ENCODE assay signal across 8 cellular contexts in genomic region chr2:119223521-119224390, GRCh38. TPM values are rescaled to one million over a fixed set of nuclear protein-coding genes. Genes with fewer than 3 reads are reported as not detected.
DNase-seq lines count a peak whose midpoint lies in the region; ATAC-seq and TF ChIP-seq lines count a peak whose summit lies in the region.

Gene STEAP3, plus strand, starts transcription at chr2:119223834. Its CDS starts 7,179 bp downstream, at chr2:119231013.

- TF ChIP-seq POLR2A in prostate gland (IDR thresholded peaks at IDR 0.05), result peak; percentile 58

- H3K4me3 ChIP-seq in right cardiac atrium (ENCODE audit: low read length) (peak within 1 kb of the TSS; percentile 73), prostate gland (peak within 1 kb of the TSS; percentile 53 to 62)

- ATAC-seq in GM18873 (IDR thresholded peaks at IDR 0.05; ENCODE audit: low FRiP score, unreplicated experiment), result peak; percentile 60
- ATAC-seq in HG03025 (IDR thresholded peaks at IDR 0.05; ENCODE audit: low FRiP score, unreplicated experiment), result peak; percentile 70
- ATAC-seq in right cardiac atrium, result peak; percentile 93 to 97

- H3K9me3 ChIP-seq in right cardiac atrium (ENCODE audit: control insufficient read depth, low read length) (no peaks in the 10 kb centered on the region), prostate gland (no peaks in the 10 kb centered on the region)

- H3K4me1 ChIP-seq in right cardiac atrium (ENCODE audit: control insufficient read depth, insufficient read depth, low read length), result peaks cover 2% of the 10 kb centered on the region
- H3K4me1 ChIP-seq in prostate gland (replicated peaks), result peaks cover 5% of the 10 kb centered on the region

- intact Hi-C loops in right cardiac atrium (cut with DNase I), result loop anchor here in 2 of 4 donors (10.0 kb wide), 1 partner anchor 61 kb away; no protein-coding TSS in a partner anchor
- intact Hi-C loops in prostate gland (cut with DNase I), result loop anchor here (5.0 kb wide), 1 partner anchor 39 kb away; no protein-coding TSS in a partner anchor

- H3K36me3 ChIP-seq in prostate gland, result no peaks in the 10 kb centered on the region

- TF ChIP-seq CTCF in prostate gland (IDR thresholded peaks at IDR 0.05), result no peak

- H3K27me3 ChIP-seq in right cardiac atrium (ENCODE audit: control insufficient read depth, insufficient read depth) (no peaks in the 10 kb centered on the region), prostate gland (replicated peaks; ENCODE audit: insufficient read depth) (no peaks in the 10 kb centered on the region)

- 0 to 1% (median 1%) methylated on average over 59 to 89 of the region's 89 CpGs for WGBS in adipose tissue, 3 donors
- WGBS in right cardiac atrium, result under 1% methylated on average over 89 of the region's 89 CpGs
- 0% methylated on average over 37 of the region's 89 CpGs for WGBS in prostate gland

- DNase-seq in CMK (ENCODE audit: low read depth), result peak; percentile 61
- DNase-seq in NCI-H2227 (lab: John Stamatoyannopoulos, UW; ENCODE audit: unreplicated experiment), result peak; percentile 71
- peak; percentile 88 to 95 (median 92) for DNase-seq in right cardiac atrium
- peak; percentile 62 for DNase-seq in prostate gland (ENCODE audit: low spot score)
- no peak for DNase-seq in stimulated activated CD4-positive, alpha-beta T cell treated with anti-CD3 and anti-CD28 coated beads, Interleukin-4, amount 100 ng/mL, for 24 hours

- no peak within 1 kb of the TSS for H3K27ac ChIP-seq in adipose tissue (ENCODE audit: low read depth, low read length)
- no peak within 1 kb of the TSS for H3K27ac ChIP-seq in right cardiac atrium (ENCODE audit: low read length)
- peak within 1 kb of the TSS; percentile 22 to 55 for H3K27ac ChIP-seq in prostate gland

RNA-seq across cellular contexts. Expression of gene STEAP3, which starts in this region (rescaled TPM):
- polyA plus RNA-seq in adipose tissue, result 10 to 100 TPM in 2 of 3 donors, 1 to 10 TPM in 1; 1.6 to 22.0 (median 14.8) TPM
- 10 to 100 TPM in 2 of 4 donors, 1 to 10 TPM in 2; 7.2 to 12.4 (median 10.2) TPM for total RNA-seq in right cardiac atrium
- 4.8 TPM for polyA plus RNA-seq in right cardiac atrium
- total RNA-seq in prostate gland, result 10 to 100 TPM; 15.3 to 25.1 TPM

Comparison
In these comparisons a context has a peak if more than half of its experiments do, and no peak if none do; other contexts are left out.
1. H3K27ac ChIP-seq: peak in prostate gland (2 of 2); none in adipose tissue (single experiment) and right cardiac atrium (single experiment).
2. Peak in every context shown above with its lines, with median percentiles within 50 percentile points of each other: ATAC-seq.